Comparison of ENCODE assay signal across 14 cellular contexts in genomic region chr7:41788556-41788955, GRCh38.
"Had no signal": no experiment of that assay in that cellular context is flagged by ENCODE, and none has a peak within 500 bp of the region (broad histone marks: within the 10 kb centered on the region; RNA-seq: fewer than 3 reads in every experiment).

No MANE protein-coding gene starts in this region.

- FAIRE-seq: TTC549 had no signal

- DNase-seq: activated CD4-positive, alpha-beta T cell treated with anti-CD3 and anti-CD28 coated beads, Interleukin-2, amount 50 U/mL, for 1 hour; activated CD4-positive, CD25-positive, alpha-beta regulatory T cell; activated T-cell treated with anti-CD3 and anti-CD28 coated beads for 4 hours; amniotic stem cell; body of pancreas; effector memory CD4-positive, alpha-beta T cell; left lung; psoas muscle; stimulated activated CD4-positive, alpha-beta T cell treated with anti-CD3 and anti-CD28 coated beads, Interleukin-4, amount 100 ng/mL, for 1 hour; stimulated activated CD8-positive, alpha-beta memory T cell treated with anti-CD3 and anti-CD28 coated beads, Interleukin-4, amount 100 ng/mL, for 48 hours; T-helper 2 cell; testis had no signal

- ATAC-seq: body of pancreas; left lung; natural killer cell treated with Interleukin-12 subunit alpha and Interleukin-12 subunit beta and Interleukin-15 and Interleukin-18, amount 100 ng/mL, for 72 hours; psoas muscle had no signal

- H3K27ac ChIP-seq: body of pancreas, left lung, psoas muscle, testis had no signal
